In the genomic region with DNA sequence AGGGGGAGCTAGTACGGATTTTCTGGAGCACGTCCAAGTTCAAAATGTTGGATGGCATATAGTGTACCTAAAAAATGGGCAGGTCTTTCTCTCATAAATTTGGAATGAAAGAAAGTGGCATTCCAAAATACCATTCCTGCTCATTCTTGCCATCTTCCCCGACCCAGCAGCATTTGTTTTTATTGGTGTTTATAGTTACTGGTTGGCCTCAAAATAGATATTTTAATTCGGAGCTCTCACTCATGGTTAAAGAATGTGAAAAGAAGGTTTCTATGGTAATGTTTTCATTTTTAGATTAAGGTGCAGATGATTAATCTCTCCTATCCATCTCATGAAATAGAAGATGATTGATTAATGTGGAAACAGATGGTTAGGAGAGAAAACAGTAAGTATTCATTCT, we compare ENCODE assay signal across 21 cellular contexts.
"Had no signal": no experiment of that assay in that cellular context is flagged by ENCODE, and none has a peak within 500 bp of the region (broad histone marks: within the 10 kb centered on the region; RNA-seq: fewer than 3 reads in every experiment).

No MANE protein-coding gene starts in this region.

- H3K27me3 ChIP-seq: body of pancreas, neutrophil, ovary, spleen, testis, uterus had no signal

- H3K9me3 ChIP-seq: body of pancreas, neutrophil, ovary, prostate gland, spleen, testis, uterus had no signal

- H3K4me1 ChIP-seq: body of pancreas, prostate gland, spleen, testis, uterus had no signal

- H3K4me3 ChIP-seq: body of pancreas, ovary, prostate gland, spleen, testis, uterus had no signal

- ATAC-seq: activated T-cell treated with anti-CD3 and anti-CD28 coated beads, Interleukin-2, amount 50 U/mL, for 72 hours; body of pancreas; left ventricle myocardium superior; natural killer cell treated with Interleukin-12 subunit alpha and Interleukin-12 subunit beta and Interleukin-15 and Interleukin-18, amount 100 ng/mL, for 72 hours had no signal

- H3K36me3 ChIP-seq: neutrophil, ovary, prostate gland, spleen, uterus had no signal

- DNase-seq: activated CD4-positive, alpha-beta memory T cell treated with anti-CD3 and anti-CD28 coated beads for 36 hours; activated CD4-positive, alpha-beta T cell treated with anti-CD3 and anti-CD28 coated beads for 48 hours; activated effector memory CD4-positive, alpha-beta T cell treated with anti-CD3 and anti-CD28 coated beads, Interleukin-2, amount 50 U/mL, for 16 hours; activated naive CD4-positive, alpha-beta T cell treated with anti-CD3 and anti-CD28 coated beads, Interleukin-2, amount 10 ng/mL, durations not matched to agents 7 days and 5 days; activated T-cell treated with anti-CD3 and anti-CD28 coated beads, Interleukin-2, amount 50 U/mL, for 72 hours; amygdala; body of pancreas; effector CD8-positive, alpha-beta T cell; glutamatergic neuron; hippocampal formation; left ventricle myocardium superior; midbrain; ovary; spleen; stimulated activated CD4-positive, alpha-beta T cell treated with anti-CD3 and anti-CD28 coated beads, Interleukin-4, amount 100 ng/mL, for 1 hour; stimulated activated naive CD4-positive, alpha-beta T cell; testis; uterus had no signal

- H3K27ac ChIP-seq: body of pancreas, neutrophil, ovary, prostate gland, spleen, testis, uterus had no signal
